1 cellular context compared by ENCODE assay signal in the genomic region with DNA sequence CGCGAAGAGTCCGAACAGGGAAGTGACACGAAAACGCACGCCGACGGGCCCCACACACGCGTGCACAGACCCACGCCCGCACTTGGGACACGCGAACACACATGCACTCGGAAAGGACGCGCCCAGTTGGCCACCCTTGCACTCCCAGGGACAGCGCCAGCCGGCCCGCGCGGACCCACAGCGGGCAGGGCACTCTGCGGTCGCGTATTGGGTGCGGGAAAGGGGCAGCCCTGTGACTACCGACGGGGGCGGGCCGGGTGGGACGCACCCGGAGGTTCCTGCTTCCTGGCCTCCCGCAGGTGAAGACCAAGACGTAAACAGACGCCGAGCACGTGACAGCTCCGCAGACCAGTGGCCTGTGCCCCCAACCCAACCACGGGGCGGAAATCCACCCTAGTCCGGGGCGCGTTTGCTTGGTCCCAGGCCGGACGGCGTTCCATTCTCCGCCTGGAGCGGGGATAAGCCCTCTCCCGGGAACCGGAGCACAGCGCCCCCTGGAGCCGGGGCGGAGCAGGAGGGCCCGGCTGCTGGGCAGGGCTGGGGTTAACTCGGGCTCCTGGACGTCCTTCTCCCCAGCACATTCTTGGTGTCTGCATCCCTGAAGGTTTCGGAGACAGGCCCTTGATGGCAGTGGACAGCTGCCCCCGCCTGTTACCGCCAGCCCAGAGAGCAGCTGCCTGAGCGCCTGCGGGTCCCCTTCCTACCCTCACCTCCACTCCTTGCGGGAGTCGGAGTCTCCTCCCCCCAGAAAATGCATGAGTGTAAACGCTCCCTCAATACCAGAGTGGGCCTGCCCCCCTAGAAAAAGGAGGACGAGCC.
A peak's percentile ranks its signal among the peaks of the same experiment; 100 is the strongest.
TF ChIP-seq lines count a peak whose summit lies in the region.

No MANE protein-coding gene starts in this region.

TF ChIP-seq in K562, 482 proteins besides CTCF, POLR2A, EP300 and RAD21 (continued from another document):
- peak; percentile 79 to 81 for TF ChIP-seq MNT (conservative IDR thresholded peaks at IDR 0.05)
- TF ChIP-seq, protein P1, sequence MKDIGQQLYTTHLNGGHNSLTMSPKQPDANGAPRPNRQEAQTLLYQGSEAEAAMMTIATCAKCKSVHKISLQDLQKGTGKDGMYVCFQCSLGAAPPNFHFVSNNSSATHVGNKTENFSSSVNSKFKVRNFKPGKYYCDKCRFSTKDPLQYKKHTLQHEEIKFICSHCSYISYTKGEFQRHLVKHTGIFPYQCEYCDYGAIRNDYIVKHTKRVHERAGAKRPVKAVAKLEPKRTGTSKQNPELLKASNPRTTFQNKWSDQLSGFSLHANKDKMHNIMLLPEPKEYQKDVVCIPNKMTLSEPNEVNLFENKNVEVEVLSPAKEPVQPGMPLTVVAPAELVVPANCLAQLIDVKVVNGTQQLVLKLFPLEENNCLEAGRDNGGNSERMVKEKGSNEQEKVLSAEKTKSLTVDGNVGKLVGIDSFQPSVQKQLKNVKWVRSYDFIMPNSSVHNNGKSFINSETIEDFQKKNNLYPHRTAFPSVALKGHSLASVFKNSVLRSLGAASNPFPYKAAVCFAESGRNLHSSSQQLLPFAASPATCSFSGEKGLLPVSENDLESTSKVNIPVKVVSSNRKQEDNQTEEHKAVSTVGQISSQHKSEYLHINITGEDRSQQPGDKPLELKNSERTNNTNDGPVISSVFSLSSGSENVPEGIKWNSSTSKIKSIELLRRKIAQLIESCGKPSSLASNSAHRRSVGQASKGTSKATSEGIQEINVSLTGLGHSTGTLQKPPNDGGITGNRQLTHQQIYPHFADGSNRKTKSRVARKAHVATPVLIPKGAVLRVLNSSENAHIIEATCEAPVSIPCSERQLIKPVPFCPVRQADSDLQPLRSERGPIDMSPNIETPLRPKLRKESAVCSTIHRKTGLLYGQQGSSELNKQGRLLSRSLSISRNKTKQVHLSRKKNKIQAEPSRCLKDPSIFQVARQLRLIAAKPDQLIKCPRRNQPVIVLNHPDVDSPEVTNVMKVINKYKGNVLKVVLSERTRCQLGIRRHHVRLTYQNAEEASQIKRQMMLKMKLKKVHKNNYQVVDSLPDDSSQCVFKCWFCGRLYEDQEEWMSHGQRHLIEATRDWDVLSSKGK (CRISPR knock-in tag; IDR thresholded peaks at IDR 0.05): no peak
- TF ChIP-seq MAX (CRISPR knock-in tag; IDR thresholded peaks at IDR 0.05): peak; percentile 63; the same call in 1 of the 2 replicates
- TF ChIP-seq ARNT (IDR thresholded peaks at IDR 0.05): no peak
- TF ChIP-seq OTX1 (CRISPR knock-in tag; IDR thresholded peaks at IDR 0.05): no peak
- TF ChIP-seq, protein P2, sequence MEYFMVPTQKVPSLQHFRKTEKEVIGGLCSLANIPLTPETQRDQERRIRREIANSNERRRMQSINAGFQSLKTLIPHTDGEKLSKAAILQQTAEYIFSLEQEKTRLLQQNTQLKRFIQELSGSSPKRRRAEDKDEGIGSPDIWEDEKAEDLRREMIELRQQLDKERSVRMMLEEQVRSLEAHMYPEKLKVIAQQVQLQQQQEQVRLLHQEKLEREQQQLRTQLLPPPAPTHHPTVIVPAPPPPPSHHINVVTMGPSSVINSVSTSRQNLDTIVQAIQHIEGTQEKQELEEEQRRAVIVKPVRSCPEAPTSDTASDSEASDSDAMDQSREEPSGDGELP (CRISPR knock-in tag; IDR thresholded peaks at IDR 0.05; ENCODE audit: borderline replicate concordance): 0 out of 2 replicates have a peak, but pooled peaks have one; percentile 59
- peak; percentile 38 for TF ChIP-seq RBBP5 (IDR thresholded peaks at IDR 0.05; ENCODE audit: borderline replicate concordance, insufficient read depth, low read length, poor library complexity, severe bottlenecking)
- peak; percentile 57; the same call in 1 of the 2 replicates for TF ChIP-seq MYC (IDR thresholded peaks at IDR 0.05; ENCODE audit: low read depth, low read length)
- no peak for TF ChIP-seq MYC (CRISPR knock-in tag; IDR thresholded peaks at IDR 0.05; ENCODE audit: borderline replicate concordance, low read depth)
- 0 out of 2 replicates have a peak, but pooled peaks have one; percentile 26 for TF ChIP-seq CTBP1 (IDR thresholded peaks at IDR 0.05; ENCODE audit: borderline replicate concordance)
- TF ChIP-seq SREBF2 (CRISPR knock-in tag; IDR thresholded peaks at IDR 0.05): no peak
- no peak for TF ChIP-seq KDM4B (IDR thresholded peaks at IDR 0.05; ENCODE audit: borderline replicate concordance in 2 of 2, low read depth in 1 of 2)
- TF ChIP-seq TOE1 (IDR thresholded peaks at IDR 0.05; ENCODE audit: borderline replicate concordance): 0 out of 2 replicates have a peak, but pooled peaks have one; percentile 34
- no peak for TF ChIP-seq TOE1 (CRISPR knock-in tag; IDR thresholded peaks at IDR 0.05; ENCODE audit: borderline replicate concordance, low read depth)
- TF ChIP-seq SOX6 (IDR thresholded peaks at IDR 0.05): no peak
- TF ChIP-seq SMARCA5 (IDR thresholded peaks at IDR 0.05): no peak
- peak; percentile 51; the same call in 1 of the 2 replicates for TF ChIP-seq USF1 (CRISPR knock-in tag; IDR thresholded peaks at IDR 0.05)
- TF ChIP-seq ZNF436 (CRISPR knock-in tag; IDR thresholded peaks at IDR 0.05): no peak
- TF ChIP-seq HMGN3 (IDR thresholded peaks at IDR 0.05; ENCODE audit: borderline replicate concordance, extremely low read depth, insufficient read length, low read depth, low read length): peak; percentile 4
- peak; percentile 42; the same call in 1 of the 2 replicates for TF ChIP-seq PML (IDR thresholded peaks at IDR 0.05; ENCODE audit: low read length)
- TF ChIP-seq ELF1 (tag; IDR thresholded peaks at IDR 0.05): 0 out of 2 replicates have a peak, but pooled peaks have one; percentile 30
- peak; percentile 17 for TF ChIP-seq CHD4 (IDR thresholded peaks at IDR 0.05; ENCODE audit: insufficient read depth, insufficient replicate concordance, low read depth, low read length, poor library complexity, severe bottlenecking)
- TF ChIP-seq POLR2G (IDR thresholded peaks at IDR 0.05; ENCODE audit: low read depth, low read length): peak; percentile 66
- TF ChIP-seq PHF20 (IDR thresholded peaks at IDR 0.05; ENCODE audit: partially characterized antibody): peak; percentile 32
- TF ChIP-seq, protein P3, sequence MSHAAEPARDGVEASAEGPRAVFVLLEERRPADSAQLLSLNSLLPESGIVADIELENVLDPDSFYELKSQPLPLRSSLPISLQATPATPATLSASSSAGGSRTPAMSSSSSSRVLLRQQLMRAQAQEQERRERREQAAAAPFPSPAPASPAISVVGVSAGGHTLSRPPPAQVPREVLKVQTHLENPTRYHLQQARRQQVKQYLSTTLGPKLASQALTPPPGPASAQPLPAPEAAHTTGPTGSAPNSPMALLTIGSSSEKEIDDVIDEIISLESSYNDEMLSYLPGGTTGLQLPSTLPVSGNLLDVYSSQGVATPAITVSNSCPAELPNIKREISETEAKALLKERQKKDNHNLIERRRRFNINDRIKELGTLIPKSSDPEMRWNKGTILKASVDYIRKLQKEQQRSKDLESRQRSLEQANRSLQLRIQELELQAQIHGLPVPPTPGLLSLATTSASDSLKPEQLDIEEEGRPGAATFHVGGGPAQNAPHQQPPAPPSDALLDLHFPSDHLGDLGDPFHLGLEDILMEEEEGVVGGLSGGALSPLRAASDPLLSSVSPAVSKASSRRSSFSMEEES (CRISPR knock-in tag; IDR thresholded peaks at IDR 0.05): peak; percentile 40; the same call in 1 of the 2 replicates
- TF ChIP-seq SMAD4 (CRISPR knock-in tag; conservative IDR thresholded peaks at IDR 0.05): peak; percentile 50; the same call in 1 of the 2 replicates
- 0 out of 2 replicates have a peak, but pooled peaks have one; percentile 23 for TF ChIP-seq XRCC5 (IDR thresholded peaks at IDR 0.05; ENCODE audit: low read depth, low read length)
- TF ChIP-seq IRF2 (CRISPR knock-in tag; IDR thresholded peaks at IDR 0.05): no peak
- peak in 1 of 2 experiments; percentile 19; a peak in 1 of 4 replicates for TF ChIP-seq RCOR1 (IDR thresholded peaks at IDR 0.05; ENCODE audit: borderline replicate concordance in 1 of 2, low read depth in 2 of 2, low read length in 2 of 2)
- TF ChIP-seq, protein P4, sequence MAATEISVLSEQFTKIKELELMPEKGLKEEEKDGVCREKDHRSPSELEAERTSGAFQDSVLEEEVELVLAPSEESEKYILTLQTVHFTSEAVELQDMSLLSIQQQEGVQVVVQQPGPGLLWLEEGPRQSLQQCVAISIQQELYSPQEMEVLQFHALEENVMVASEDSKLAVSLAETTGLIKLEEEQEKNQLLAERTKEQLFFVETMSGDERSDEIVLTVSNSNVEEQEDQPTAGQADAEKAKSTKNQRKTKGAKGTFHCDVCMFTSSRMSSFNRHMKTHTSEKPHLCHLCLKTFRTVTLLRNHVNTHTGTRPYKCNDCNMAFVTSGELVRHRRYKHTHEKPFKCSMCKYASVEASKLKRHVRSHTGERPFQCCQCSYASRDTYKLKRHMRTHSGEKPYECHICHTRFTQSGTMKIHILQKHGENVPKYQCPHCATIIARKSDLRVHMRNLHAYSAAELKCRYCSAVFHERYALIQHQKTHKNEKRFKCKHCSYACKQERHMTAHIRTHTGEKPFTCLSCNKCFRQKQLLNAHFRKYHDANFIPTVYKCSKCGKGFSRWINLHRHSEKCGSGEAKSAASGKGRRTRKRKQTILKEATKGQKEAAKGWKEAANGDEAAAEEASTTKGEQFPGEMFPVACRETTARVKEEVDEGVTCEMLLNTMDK (IDR thresholded peaks at IDR 0.05; ENCODE audit: borderline replicate concordance, insufficient read depth, low read depth, low read length, poor library complexity, severe bottlenecking): peak; percentile 90
- peak; percentile 60 for TF ChIP-seq RBFOX2 (IDR thresholded peaks at IDR 0.05; ENCODE audit: low read depth, low read length)
- TF ChIP-seq KDM1A (IDR thresholded peaks at IDR 0.05): no peak
- no peak for TF ChIP-seq ARID2 (IDR thresholded peaks at IDR 0.05)
- no peak for TF ChIP-seq U2AF1 (optimal IDR thresholded peaks at IDR 0.05; ENCODE audit: low read depth, low read length)
- no peak for TF ChIP-seq ARID3A (IDR thresholded peaks at IDR 0.05; ENCODE audit: borderline replicate concordance, low read depth, low read length)
- TF ChIP-seq RBM22 (IDR thresholded peaks at IDR 0.05; ENCODE audit: low read depth, low read length, poor library complexity, severe bottlenecking): no peak
- TF ChIP-seq YY1 (IDR thresholded peaks at IDR 0.05; ENCODE audit: borderline replicate concordance in 1 of 3, control insufficient read depth in 1 of 3, extremely low read depth in 1 of 3, insufficient read depth in 3 of 3, insufficient read length in 1 of 3, insufficient replicate concordance in 2 of 3, low read depth in 1 of 3, low read length in 2 of 3): peak in 2 of 3 experiments; percentile 19 to 35
- TF ChIP-seq SRF (CRISPR knock-in tag; IDR thresholded peaks at IDR 0.05): no peak
- peak; percentile 43 for TF ChIP-seq TBP (optimal IDR thresholded peaks at IDR 0.05; ENCODE audit: low read depth, low read length)
- peak in 1 of 2 experiments; percentile 30; a peak in 1 of 4 replicates for TF ChIP-seq TEAD1 (CRISPR knock-in tag; IDR thresholded peaks at IDR 0.05)
- TF ChIP-seq, protein P5, sequence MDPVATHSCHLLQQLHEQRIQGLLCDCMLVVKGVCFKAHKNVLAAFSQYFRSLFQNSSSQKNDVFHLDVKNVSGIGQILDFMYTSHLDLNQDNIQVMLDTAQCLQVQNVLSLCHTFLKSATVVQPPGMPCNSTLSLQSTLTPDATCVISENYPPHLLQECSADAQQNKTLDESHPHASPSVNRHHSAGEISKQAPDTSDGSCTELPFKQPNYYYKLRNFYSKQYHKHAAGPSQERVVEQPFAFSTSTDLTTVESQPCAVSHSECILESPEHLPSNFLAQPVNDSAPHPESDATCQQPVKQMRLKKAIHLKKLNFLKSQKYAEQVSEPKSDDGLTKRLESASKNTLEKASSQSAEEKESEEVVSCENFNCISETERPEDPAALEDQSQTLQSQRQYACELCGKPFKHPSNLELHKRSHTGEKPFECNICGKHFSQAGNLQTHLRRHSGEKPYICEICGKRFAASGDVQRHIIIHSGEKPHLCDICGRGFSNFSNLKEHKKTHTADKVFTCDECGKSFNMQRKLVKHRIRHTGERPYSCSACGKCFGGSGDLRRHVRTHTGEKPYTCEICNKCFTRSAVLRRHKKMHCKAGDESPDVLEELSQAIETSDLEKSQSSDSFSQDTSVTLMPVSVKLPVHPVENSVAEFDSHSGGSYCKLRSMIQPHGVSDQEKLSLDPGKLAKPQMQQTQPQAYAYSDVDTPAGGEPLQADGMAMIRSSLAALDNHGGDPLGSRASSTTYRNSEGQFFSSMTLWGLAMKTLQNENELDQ (CRISPR knock-in tag; IDR thresholded peaks at IDR 0.05; ENCODE audit: borderline replicate concordance): no peak
- TF ChIP-seq ILK (tag; IDR thresholded peaks at IDR 0.05; ENCODE audit: borderline replicate concordance, low read depth): no peak
